ENCODE assay signal across 25 cellular contexts in the genomic region with DNA sequence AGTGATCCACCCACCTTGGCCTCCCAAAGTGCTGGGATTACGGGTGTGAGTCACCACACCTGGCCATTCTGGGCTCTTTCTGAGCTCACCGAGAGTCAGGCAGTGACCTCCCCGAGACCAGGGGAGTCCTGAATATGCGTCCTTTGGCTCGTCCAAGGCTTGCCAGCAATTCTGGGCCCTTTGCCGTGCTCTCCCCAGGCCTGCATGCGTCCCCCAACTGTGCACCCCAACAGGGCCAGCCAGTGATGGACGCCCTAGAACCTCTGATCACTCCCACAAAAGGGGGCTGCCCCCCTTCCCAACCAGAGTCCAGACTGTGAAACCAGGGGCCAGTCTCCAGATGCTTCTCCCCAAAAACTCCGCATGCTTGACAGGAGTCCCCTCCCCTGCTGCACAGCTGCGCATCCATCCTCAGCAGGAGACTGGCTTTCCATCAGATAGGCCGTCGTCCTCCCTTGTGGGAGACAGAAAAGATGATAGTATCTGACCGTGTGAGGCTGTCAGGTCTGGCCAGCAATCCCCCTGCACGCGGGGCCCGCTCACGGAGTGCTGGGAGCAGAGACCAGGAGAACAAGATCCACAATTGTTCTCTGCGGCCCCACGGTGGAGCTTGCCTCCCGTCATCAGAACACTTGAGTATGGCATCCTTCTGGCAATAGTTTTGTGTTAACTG. TPM values are rescaled to one million over a fixed set of nuclear protein-coding genes. Genes with fewer than 3 reads are reported as not detected.
"Had no signal": no experiment of that assay in that cellular context is flagged by ENCODE, and none has a peak within 500 bp of the region (broad histone marks: within the 10 kb centered on the region; RNA-seq: fewer than 3 reads in every experiment).

No MANE protein-coding gene starts in this region.

- H3K36me3 ChIP-seq: esophagus squamous epithelium, heart left ventricle, left ventricle myocardium inferior, lower lobe of right lung, neutrophil, ovary, stomach, thoracic aorta, transverse colon had no signal

- H3K4me3 ChIP-seq: esophagus squamous epithelium, heart left ventricle, left ventricle myocardium inferior, lower lobe of right lung, ovary, stomach, thoracic aorta, transverse colon had no signal

- FAIRE-seq: colon, keratinocyte, small intestine had no signal

- ATAC-seq: heart left ventricle, left cardiac atrium, lower lobe of right lung, right cardiac atrium had no signal

- H3K4me1 ChIP-seq: heart left ventricle, left ventricle myocardium inferior, lower lobe of right lung had no signal

- H3K27ac ChIP-seq: esophagus squamous epithelium, heart left ventricle, left ventricle myocardium inferior, lower lobe of right lung, neutrophil, ovary, stomach, thoracic aorta, transverse colon had no signal

- DNase-seq: cerebellar nuclear complex; esophagus squamous epithelium; foreskin fibroblast; heart left ventricle; hippocampal formation; left cardiac atrium; left ventricle myocardium inferior; lower lobe of right lung; mesenchymal stem cell; naive B cell; small intestine; stimulated activated CD4-positive, alpha-beta T cell treated with anti-CD3 and anti-CD28 coated beads, Interleukin-12 subunit alpha, Interleukin-12 subunit beta, amount 100 ng/mL, for 4 hours; stimulated activated naive CD4-positive, alpha-beta T cell; stomach; substantia nigra; transverse colon had no signal

- H3K9me3 ChIP-seq: esophagus squamous epithelium, heart left ventricle, left ventricle myocardium inferior, lower lobe of right lung, neutrophil, ovary, stomach, thoracic aorta, transverse colon had no signal

RNA-seq across cellular contexts. Expression of gene HS3ST6, which starts 15.5 kb away (rescaled TPM):
- total RNA-seq: epithelial cell of proximal tubule, heart left ventricle, left cardiac atrium, left ventricle myocardium inferior, right cardiac atrium, stomach, thoracic aorta had no signal
- polyA plus RNA-seq: heart left ventricle, keratinocyte, ovary, right cardiac atrium had no signal

RNA-seq across cellular contexts. Expression of gene MEIOB, which starts 30.7 kb away (rescaled TPM):
- total RNA-seq: heart left ventricle, left ventricle myocardium inferior, lower lobe of right lung, progenitor cell of endocrine pancreas, right cardiac atrium, stomach, thoracic aorta, transverse colon, ureter had no signal
- polyA plus RNA-seq: heart left ventricle, keratinocyte, right cardiac atrium had no signal

RNA-seq across cellular contexts. Expression of gene RPL3L, which starts 51.8 kb away (rescaled TPM):
- total RNA-seq: epithelial cell of proximal tubule, esophagus squamous epithelium, lower lobe of right lung, ovary, progenitor cell of endocrine pancreas, stomach, thoracic aorta, ureter had no signal
- polyA plus RNA-seq: ovary had no signal
